1 cellular context compared by ENCODE assay signal in genomic region chr6:144729502-144729901, GRCh38.
TF ChIP-seq lines count a peak whose summit lies in the region.

No MANE protein-coding gene starts in this region.

TF ChIP-seq in GM23338, 12 proteins besides CTCF, POLR2A, EP300 and RAD21 (continued from another document):
- TF ChIP-seq ZNF462 (CRISPR knock-in tag; IDR thresholded peaks at IDR 0.05): no peak
TF ChIP-seq in GM23338: peak in this region for 0.
